ENCODE assay signal across 23 cellular contexts in genomic region chr2:29698216-29698615, GRCh38.
A peak's percentile ranks its signal among the peaks of the same experiment; 100 is the strongest.
DNase-seq lines count a peak whose midpoint lies in the region; ATAC-seq and TF ChIP-seq lines count a peak whose summit lies in the region.
"Had no signal": no experiment of that assay in that cellular context is flagged by ENCODE, and none has a peak within 500 bp of the region (broad histone marks: within the 10 kb centered on the region; RNA-seq: fewer than 3 reads in every experiment).

No MANE protein-coding gene starts in this region.

- in situ Hi-C loops in GM23248 (cut with MboI) = no loop called here

- H4K20me1 ChIP-seq in GM23248 (ENCODE audit: insufficient read depth) (no peaks in the 10 kb centered on the region), PC-3 (ENCODE audit: low read length) (no peaks in the 10 kb centered on the region)

- H3K4me2 ChIP-seq in GM23248 (ENCODE audit: unreplicated experiment) = no peak overlapping the region
- no peak overlapping the region for H3K4me2 ChIP-seq in PC-3 (ENCODE audit: low read length)
- H3K4me2 ChIP-seq: KMS-11 had no signal

- no TSS peak for BruUV-seq in PC-3 (replicated peaks; lab: Mats Ljungman, UMichigan)

- 76 to 88% methylated on average over 3 of the region's 3 CpGs for WGBS in GM23248 (ENCODE audit: low coverage in 1 of 2, low lambda C conversion rate in 2 of 2, missing lambda C conversion rate in 2 of 2), 2 experiments

- H3K4me1 ChIP-seq in GM23248 (ENCODE audit: insufficient read depth) (peaks cover 8% of the 10 kb centered on the region), PC-3 (ENCODE audit: insufficient read depth, low read length) (peaks cover 13% of the 10 kb centered on the region; the same call in 1 of the 2 replicates)

- H2AFZ ChIP-seq in GM23248 (no peak overlapping the region), PC-3 (ENCODE audit: low read length) (no peak overlapping the region)

- DNase-seq in GM23248 (peak; percentile 6), PC-3 (peak; percentile 4), epithelial cell of esophagus (ENCODE audit: low read depth) (peak; percentile 51), myocyte (ENCODE audit: low read depth) (peak; percentile 8), HEK293T (ENCODE audit: extremely low spot score) (no peak)
- no peak for DNase-seq in stimulated activated CD4-positive, alpha-beta T cell treated with anti-CD3 and anti-CD28 coated beads, Interleukin-4, amount 100 ng/mL, for 1 hour
- DNase-seq: 8988T; BE2C; CD4-positive, CD25-positive, alpha-beta regulatory T cell; COR-L47; GOT3; HFFc6; MG63; NCI-H1048; NCI-H146; NCI-H2081 treated with DMSO at 0.1 percent for 48 hours; NCI-H510A; NCI-H748 treated with DMSO at 0.1 percent for 48 hours; NK-92 treated with Interleukin-12 subunit alpha and Interleukin-12 subunit beta, amount 100 ng/mL, for 24 hours; Right ventricle myocardium superior had no signal

- no peak overlapping the region for H3K4me3 ChIP-seq in GM23248
- no peak overlapping the region for H3K4me3 ChIP-seq in PC-3 (ENCODE audit: low read length)
- H3K4me3 ChIP-seq in epithelial cell of esophagus (ENCODE audit: low read length) = no peak overlapping the region
- H3K4me3 ChIP-seq: MG63 had no signal

- H3F3A ChIP-seq in GM23248 (ENCODE audit: insufficient read depth) = 0 out of 2 replicates have a peak, but pooled peaks cover 6% of the 10 kb centered on the region
- no peaks in the 10 kb centered on the region for H3F3A ChIP-seq in PC-3 (ENCODE audit: low read length, unreplicated experiment)

- CTCF ChIA-PET in PC-3 (lab: Charles Lee) (no interaction called here), HEK293T (lab: Yijun Ruan, JAX) (no interaction called here)

- no peaks in the 10 kb centered on the region for H3K9me3 ChIP-seq in GM23248 (ENCODE audit: low read depth)
- H3K9me3 ChIP-seq in PC-3 (ENCODE audit: low read length) = no peaks in the 10 kb centered on the region
- H3K9me3 ChIP-seq: BE2C, MG63 had no signal

- H3K36me3 ChIP-seq in GM23248 (ENCODE audit: low read depth) = no peaks in the 10 kb centered on the region
- no peaks in the 10 kb centered on the region for H3K36me3 ChIP-seq in PC-3 (ENCODE audit: low read depth, low read length)
- H3K36me3 ChIP-seq: BE2C, MG63 had no signal

- H3K9me2 ChIP-seq in GM23248 (ENCODE audit: insufficient read depth) (no peaks in the 10 kb centered on the region), PC-3 (replicated peaks; ENCODE audit: low read length) (no peaks in the 10 kb centered on the region)

- POLR2A ChIA-PET in PC-3 (lab: Charles Lee; ENCODE audit: unreplicated experiment) (no interaction called here), HEK293T (lab: Yijun Ruan, JAX) (no interaction called here)

- H3K27me3 ChIP-seq in GM23248 (replicated peaks; ENCODE audit: insufficient read depth) (no peaks in the 10 kb centered on the region), PC-3 (ENCODE audit: low read length) (no peaks in the 10 kb centered on the region)
- H3K27me3 ChIP-seq: BE2C, MG63 had no signal

- no peak for ATAC-seq in PC-3
- ATAC-seq in GM18502 (IDR thresholded peaks at IDR 0.05; ENCODE audit: poor library complexity, unreplicated experiment) = no peak
- ATAC-seq in GM21825 (IDR thresholded peaks at IDR 0.05; ENCODE audit: unreplicated experiment) = no peak

- no peak for TF ChIP-seq CTCF in PC-3 (conservative IDR thresholded peaks at IDR 0.05; ENCODE audit: low read depth, low read length)
- TF ChIP-seq CTCF in epithelial cell of esophagus (IDR thresholded peaks at IDR 0.05; ENCODE audit: insufficient read depth, low read depth, low read length, missing control alignments) = no peak

- intact Hi-C loops in PC-3 (cut with micrococcal nuclease) = no loop called here

- H3K27ac ChIP-seq in GM23248 = no peak overlapping the region
- H3K27ac ChIP-seq in PC-3 (ENCODE audit: low read length) = no peak overlapping the region
- H3K27ac ChIP-seq: KMS-11 had no signal

- H3K79me2 ChIP-seq in GM23248 (ENCODE audit: insufficient read depth) (no peaks in the 10 kb centered on the region), PC-3 (ENCODE audit: low read length) (no peaks in the 10 kb centered on the region)

- no peak overlapping the region for H3K9ac ChIP-seq in GM23248
- H3K9ac ChIP-seq in PC-3 (ENCODE audit: low read length) = no peak overlapping the region
- H3K9ac ChIP-seq: KMS-11 had no signal

TF ChIP-seq in HEK293T, 16 proteins besides CTCF, POLR2A, EP300 and RAD21:
- TF ChIP-seq ARNT (IDR thresholded peaks at IDR 0.05) (no peak), PKNOX1 (IDR thresholded peaks at IDR 0.05) (no peak), LEF1 (IDR thresholded peaks at IDR 0.05; ENCODE audit: borderline replicate concordance) (no peak), BHLHE40 (IDR thresholded peaks at IDR 0.05; ENCODE audit: borderline replicate concordance) (no peak), FOXK2 (IDR thresholded peaks at IDR 0.05) (no peak), ZNF384 (IDR thresholded peaks at IDR 0.05) (no peak), FOXM1 (IDR thresholded peaks at IDR 0.05; ENCODE audit: borderline replicate concordance) (no peak)

Comparison
In these comparisons a context has a peak if more than half of its experiments do, and no peak if none do; other contexts are left out.
1. DNase-seq: peak in GM23248 (single experiment), PC-3 (single experiment), epithelial cell of esophagus (single experiment) and myocyte (single experiment); none in HEK293T (single experiment) and stimulated activated CD4-positive, alpha-beta T cell treated with anti-CD3 and anti-CD28 coated beads, Interleukin-4, amount 100 ng/mL, for 1 hour (single experiment).